In the genomic region with DNA sequence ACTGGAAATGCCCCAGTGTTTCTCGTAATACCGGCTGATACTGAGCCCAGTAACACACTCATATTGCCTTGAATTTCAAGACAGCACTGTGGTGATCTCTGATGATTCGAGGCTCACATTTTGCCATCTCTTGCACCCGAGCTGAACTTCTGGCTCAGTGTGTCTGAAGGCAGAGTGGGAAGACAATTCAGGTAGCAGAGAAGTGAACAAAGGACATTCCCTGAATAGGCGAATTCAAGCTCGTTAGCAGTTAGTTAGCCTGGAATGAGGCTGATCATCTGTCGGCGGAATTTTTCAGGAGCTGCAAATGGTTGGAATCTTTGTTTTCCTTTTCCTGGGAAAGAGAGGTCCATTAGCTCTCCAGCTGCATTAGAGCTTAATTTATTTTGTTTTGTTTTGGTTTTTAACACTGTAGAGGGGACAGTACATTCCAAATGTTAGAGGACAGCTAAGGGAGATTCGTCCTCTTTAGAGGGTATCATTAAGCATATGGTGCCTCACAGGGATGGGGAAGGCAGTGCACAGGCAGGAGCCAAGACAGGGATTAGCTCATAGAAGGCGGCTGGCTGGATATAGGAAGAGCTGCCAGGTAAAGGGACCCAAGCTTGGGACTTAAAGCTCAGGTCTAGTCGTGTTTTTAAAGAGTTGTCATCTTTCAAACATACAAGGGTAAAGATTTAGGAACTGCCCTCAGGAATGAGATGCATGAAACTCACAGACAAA, we compare ENCODE assay signal across 16 cellular contexts.
"Had no signal": no experiment of that assay in that cellular context is flagged by ENCODE, and none has a peak within 500 bp of the region (broad histone marks: within the 10 kb centered on the region; RNA-seq: fewer than 3 reads in every experiment).

No MANE protein-coding gene starts in this region.

- ATAC-seq: activated T-helper 17 cell treated with anti-CD3 and anti-CD28 coated beads, Interleukin-2, amount 50 U/mL, for 72 hours; pancreas; stimulated activated naive CD8-positive, alpha-beta T cell treated with anti-CD3 and anti-CD28 coated beads, Interleukin-15, amount 100 ng/mL, for 72 hours; T-cell had no signal

- H3K27ac Mint-ChIP-seq: activated CD4-positive, alpha-beta T cell treated with anti-CD3 and anti-CD28 coated beads, Interleukin-2, amount 10 ng/mL, durations not matched to agents 24 days and 14 days; activated naive CD4-positive, alpha-beta T cell treated with anti-CD3 and anti-CD28 coated beads for 36 hours; activated T-helper 17 cell treated with anti-CD3 and anti-CD28 coated beads, Interleukin-2, amount 50 U/mL, for 72 hours; mesothelial cell of epicardium; stimulated activated naive CD8-positive, alpha-beta T cell treated with anti-CD3 and anti-CD28 coated beads, Interleukin-15, amount 100 ng/mL, for 72 hours; T-cell had no signal

- H3K4me3 Mint-ChIP-seq: activated CD4-positive, alpha-beta T cell treated with anti-CD3 and anti-CD28 coated beads, Interleukin-2, amount 10 ng/mL, durations not matched to agents 24 days and 14 days; activated naive CD4-positive, alpha-beta T cell treated with anti-CD3 and anti-CD28 coated beads for 36 hours; activated T-helper 17 cell treated with anti-CD3 and anti-CD28 coated beads, Interleukin-2, amount 50 U/mL, for 72 hours; mesothelial cell of epicardium; neural crest cell; stimulated activated naive CD8-positive, alpha-beta T cell treated with anti-CD3 and anti-CD28 coated beads, Interleukin-15, amount 100 ng/mL, for 72 hours; T-cell had no signal

- H3K4me3 ChIP-seq: esophagus muscularis mucosa, pancreas, uterus had no signal

- H3K9me3 ChIP-seq: esophagus muscularis mucosa, pancreas had no signal

- H3K4me1 ChIP-seq: pancreas, uterus had no signal

- H3K9me3 Mint-ChIP-seq: activated CD4-positive, alpha-beta T cell treated with anti-CD3 and anti-CD28 coated beads, Interleukin-2, amount 10 ng/mL, durations not matched to agents 24 days and 14 days; activated naive CD4-positive, alpha-beta T cell treated with anti-CD3 and anti-CD28 coated beads for 36 hours; activated T-helper 17 cell treated with anti-CD3 and anti-CD28 coated beads, Interleukin-2, amount 50 U/mL, for 72 hours; neural crest cell; T-cell had no signal

- H3K36me3 ChIP-seq: brain microvascular endothelial cell, esophagus muscularis mucosa, pancreas, uterus had no signal

- DNase-seq: activated CD4-positive, alpha-beta T cell treated with anti-CD3 and anti-CD28 coated beads, Interleukin-2, amount 10 ng/mL, durations not matched to agents 24 days and 14 days; activated naive CD4-positive, alpha-beta T cell treated with anti-CD3 and anti-CD28 coated beads for 36 hours; brain microvascular endothelial cell; head of caudate nucleus; left ventricle myocardium superior; pancreas; stimulated activated CD4-positive, alpha-beta T cell treated with anti-CD3 and anti-CD28 coated beads, Interleukin-15, amount 100 ng/mL, for 24 hours; stimulated activated CD4-positive, alpha-beta T cell treated with anti-CD3 and anti-CD28 coated beads, Interleukin-4, amount 100 ng/mL, for 24 hours; stimulated activated naive CD8-positive, alpha-beta T cell treated with anti-CD3 and anti-CD28 coated beads, Interleukin-15, amount 100 ng/mL, for 72 hours; T-cell; T1000; uterus had no signal

- H3K4me1 Mint-ChIP-seq: activated T-helper 17 cell treated with anti-CD3 and anti-CD28 coated beads, Interleukin-2, amount 50 U/mL, for 72 hours; neural crest cell; stimulated activated naive CD8-positive, alpha-beta T cell treated with anti-CD3 and anti-CD28 coated beads, Interleukin-15, amount 100 ng/mL, for 72 hours; T-cell had no signal

- H3K27me3 ChIP-seq: brain microvascular endothelial cell, pancreas, uterus had no signal

- H3K36me3 Mint-ChIP-seq: mesothelial cell of epicardium, T-cell had no signal

- H3K27ac ChIP-seq: brain microvascular endothelial cell, esophagus muscularis mucosa, pancreas, uterus had no signal
